ENCODE assay signal across 8 cellular contexts in the genomic region with DNA sequence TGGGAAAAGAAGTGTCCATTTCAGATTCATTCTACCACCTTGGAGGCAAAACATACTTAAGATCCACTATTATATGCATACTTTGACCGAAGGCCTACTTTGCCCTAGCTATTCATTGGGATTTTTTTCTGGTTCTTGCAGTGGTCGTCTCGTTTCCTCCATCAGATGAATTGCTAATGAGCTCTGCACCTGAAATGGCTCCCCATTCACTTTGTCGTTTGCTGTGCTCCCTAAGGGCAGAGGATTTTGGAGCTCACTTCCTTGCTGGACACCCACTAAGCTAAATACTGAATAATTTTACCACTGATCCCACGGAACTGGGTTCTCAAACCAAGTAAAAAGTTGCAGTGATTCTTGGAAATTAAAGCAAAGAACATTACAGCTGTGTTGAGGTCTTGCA. TPM values are rescaled to one million over a fixed set of nuclear protein-coding genes. Genes with fewer than 3 reads are reported as not detected.
DNase-seq lines count a peak whose midpoint lies in the region; ATAC-seq and TF ChIP-seq lines count a peak whose summit lies in the region.

No MANE protein-coding gene starts in this region.

- H3K4me3 Mint-ChIP-seq in endodermal cell (peak overlapping the region; percentile 89), osteocyte (ENCODE audit: unreplicated experiment) (peak overlapping the region; percentile 89)

- H3K36me3 ChIP-seq in DND-41 (ENCODE audit: insufficient read depth, low read length) (peaks cover 7% of the 10 kb centered on the region; the same call in 1 of the 2 replicates), OCI-LY1 (ENCODE audit: insufficient read depth, low read length) (peaks cover 17% of the 10 kb centered on the region), endodermal cell (ENCODE audit: control insufficient read depth, insufficient read depth, low read length) (peaks cover 10% of the 10 kb centered on the region)

- DNase-seq in DND-41 (no peak), endodermal cell (peak; percentile 43), osteocyte (ENCODE audit: extremely low spot score, unreplicated experiment) (no peak), GM20000 (ENCODE audit: low spot score) (no peak), epidermal melanocyte (ENCODE audit: insufficient read length, low spot score) (no peak)
- DNase-seq in activated effector memory CD4-positive, alpha-beta T cell treated with Interleukin-2 at 50 U/mL for 16 hours = no peak
- DNase-seq in effector CD8-positive, alpha-beta T cell (lab: John Stamatoyannopoulos, UW) = no peak

- H3K4me2 ChIP-seq in DND-41 (ENCODE audit: insufficient read depth, low read length) (peak overlapping the region; percentile 72), OCI-LY1 (ENCODE audit: low read length) (peak overlapping the region; percentile 95)

- H3F3A ChIP-seq in OCI-LY1 (ENCODE audit: insufficient read depth, low read length) = 0 out of 2 replicates have a peak, but pooled peaks cover 3% of the 10 kb centered on the region

- peak overlapping the region; percentile 88 to 96; a peak in 3 of 4 replicates for H3K4me3 ChIP-seq in DND-41 (ENCODE audit: low read depth in 1 of 2, low read length in 2 of 2)
- peak overlapping the region; percentile 98 for H3K4me3 ChIP-seq in OCI-LY1 (ENCODE audit: low read depth, low read length, poor library complexity, severe bottlenecking)
- H3K4me3 ChIP-seq in endodermal cell (ENCODE audit: low read length) = peak overlapping the region; percentile 93

- H3K36me3 Mint-ChIP-seq in endodermal cell (ENCODE audit: low read depth) (peaks cover 19% of the 10 kb centered on the region), osteocyte (ENCODE audit: unreplicated experiment) (peaks cover 8% of the 10 kb centered on the region)

- H2AFZ ChIP-seq in DND-41 (ENCODE audit: low read depth, low read length) = no peak overlapping the region
- no peak overlapping the region for H2AFZ ChIP-seq in OCI-LY1 (ENCODE audit: low read length)

- WGBS in endodermal cell (ENCODE audit: insufficient coverage in 1 of 2, insufficient read length in 1 of 2), 2 experiments = 20 to 32% methylated on average over 5 of the region's 5 CpGs

- peak overlapping the region; percentile 92 for H3K27ac Mint-ChIP-seq in endodermal cell
- peak overlapping the region; percentile 91 for H3K27ac Mint-ChIP-seq in osteocyte (ENCODE audit: unreplicated experiment)

- H3K27me3 Mint-ChIP-seq in endodermal cell (ENCODE audit: insufficient read depth) (no peaks in the 10 kb centered on the region), osteocyte (ENCODE audit: unreplicated experiment) (no peaks in the 10 kb centered on the region)

- peaks cover 65% of the 10 kb centered on the region for H3K79me2 ChIP-seq in DND-41 (ENCODE audit: insufficient read depth, low read length)
- peaks cover 62% of the 10 kb centered on the region for H3K79me2 ChIP-seq in OCI-LY1 (ENCODE audit: insufficient read depth, low read length)

- H4K20me1 ChIP-seq in DND-41 (ENCODE audit: insufficient read depth, low read length) (peaks cover 27% of the 10 kb centered on the region; the same call in 1 of the 2 replicates), OCI-LY1 (ENCODE audit: insufficient read depth, low read length) (no peaks in the 10 kb centered on the region)

- H3K9me2 ChIP-seq in OCI-LY1 (ENCODE audit: low read depth, low read length) = no peaks in the 10 kb centered on the region

- H3K9me3 ChIP-seq in DND-41 (ENCODE audit: insufficient read depth, low read length, severe bottlenecking) (peaks cover 4% of the 10 kb centered on the region), OCI-LY1 (ENCODE audit: low read length) (no peaks in the 10 kb centered on the region), endodermal cell (ENCODE audit: control insufficient read depth, low read length) (peaks cover 6% of the 10 kb centered on the region)

- TF ChIP-seq CTCF in DND-41 (IDR thresholded peaks at IDR 0.05; ENCODE audit: borderline replicate concordance, extremely low read depth, low read length, poor library complexity, severe bottlenecking) (no peak), OCI-LY1 (IDR thresholded peaks at IDR 0.05; ENCODE audit: low read length) (no peak), endodermal cell (conservative IDR thresholded peaks at IDR 0.05) (no peak), osteocyte (IDR thresholded peaks at IDR 0.05) (no peak), GM20000 (IDR thresholded peaks at IDR 0.05; ENCODE audit: extremely low read depth, missing control alignments) (no peak)

- H3K27me3 ChIP-seq in DND-41 (ENCODE audit: insufficient read depth, low read length, poor library complexity) (no peaks in the 10 kb centered on the region), OCI-LY1 (ENCODE audit: insufficient read depth, low read length) (no peaks in the 10 kb centered on the region), endodermal cell (ENCODE audit: control insufficient read depth, insufficient read depth, low read length, poor library complexity, severe bottlenecking) (no peaks in the 10 kb centered on the region)

- H3K27ac ChIP-seq in DND-41 (ENCODE audit: low read length) (peak overlapping the region; percentile 89; the same call in 1 of the 2 replicates), OCI-LY1 (ENCODE audit: low read depth, low read length, poor library complexity, severe bottlenecking) (peak overlapping the region; percentile 93), endodermal cell (ENCODE audit: low read depth, low read length) (no peak overlapping the region)

- no peak for ATAC-seq in DND-41 (ENCODE audit: insufficient read depth, low read depth)

- peaks cover 10% of the 10 kb centered on the region for H3K9me3 Mint-ChIP-seq in endodermal cell
- H3K9me3 Mint-ChIP-seq in osteocyte (ENCODE audit: unreplicated experiment) = no peaks in the 10 kb centered on the region

- H3K4me1 ChIP-seq in DND-41 (ENCODE audit: insufficient read depth, low read length) (peaks cover 17% of the 10 kb centered on the region), OCI-LY1 (ENCODE audit: insufficient read depth, low read length, severe bottlenecking) (peaks cover 28% of the 10 kb centered on the region), endodermal cell (ENCODE audit: control insufficient read depth, insufficient read depth, low read length) (no peaks in the 10 kb centered on the region)

- peaks cover 23% of the 10 kb centered on the region for H3K4me1 Mint-ChIP-seq in endodermal cell
- H3K4me1 Mint-ChIP-seq in osteocyte (ENCODE audit: unreplicated experiment) = peaks cover 38% of the 10 kb centered on the region

- H3K9ac ChIP-seq in DND-41 (ENCODE audit: low read depth, low read length) = peak overlapping the region; percentile 93
- H3K9ac ChIP-seq in OCI-LY1 (ENCODE audit: low read length) = peak overlapping the region; percentile 94
- peak overlapping the region; percentile 90 for H3K9ac ChIP-seq in endodermal cell (ENCODE audit: extremely low read depth, low read length, poor library complexity, severe bottlenecking)

RNA-seq across cellular contexts. Expression of a gene that starts 1.9 kb away (rescaled TPM):
- total RNA-seq in endodermal cell = 100 to 1,000 TPM in 1 of 2 donors, 10 to 100 TPM in 1; 98.2 to 104 TPM
- polyA plus RNA-seq in endodermal cell (2013, experiment 1 of 2) = 77.8 TPM
- 77.7 TPM for polyA plus RNA-seq in endodermal cell (2013, experiment 2 of 2)
- 65.2 and 67.4 TPM in 2 replicates for total RNA-seq in osteocyte

RNA-seq across cellular contexts. Expression of a gene that starts 16.3 kb away (rescaled TPM):
- total RNA-seq in endodermal cell (10 to 100 TPM; 41.6 to 46.4 TPM), osteocyte (45.6 and 45.7 TPM in 2 replicates)
- polyA plus RNA-seq in endodermal cell (2013, experiment 1 of 2) = 46.5 TPM
- polyA plus RNA-seq in endodermal cell (2013, experiment 2 of 2) = 41.4 TPM

RNA-seq across cellular contexts. Expression of a gene that starts 22.8 kb away (rescaled TPM):
- total RNA-seq in endodermal cell = 10 to 100 TPM; 14.8 to 30.6 TPM
- 34.8 TPM for polyA plus RNA-seq in endodermal cell (2013, experiment 1 of 2)
- 33.9 TPM for polyA plus RNA-seq in endodermal cell (2013, experiment 2 of 2)
- 1.9 and 2.2 TPM in 2 replicates for total RNA-seq in osteocyte
